ENCODE assay signal across 11 cellular contexts in genomic region chr1:222620566-222620965, GRCh38. TPM values are rescaled to one million over a fixed set of nuclear protein-coding genes. Genes with fewer than 3 reads are reported as not detected.
DNase-seq lines count a peak whose midpoint lies in the region; ATAC-seq and TF ChIP-seq lines count a peak whose summit lies in the region.
"Had no signal": no experiment of that assay in that cellular context is flagged by ENCODE, and none has a peak within 500 bp of the region (broad histone marks: within the 10 kb centered on the region; RNA-seq: fewer than 3 reads in every experiment).

No MANE protein-coding gene starts in this region.

- POLR2A ChIA-PET in CD4-positive, alpha-beta T cell (lab: Charles Lee), result interaction anchor here (0.8 to 3.1 kb wide), 2 partner anchors 24 to 93 kb away, joined by 3 to 19 read pairs; no protein-coding TSS in a partner anchor

- CTCF ChIA-PET in CD4-positive, alpha-beta T cell (lab: Charles Lee), result interaction anchor here (2.9 kb wide), 1 partner anchor 14 kb away, joined by 10 read pairs; no protein-coding TSS in a partner anchor

- H3K27me3 Mint-ChIP-seq in CD4-positive, alpha-beta T cell, result peaks cover 7% of the 10 kb centered on the region

- H3K36me3 Mint-ChIP-seq in CD4-positive, alpha-beta T cell (ENCODE audit: low read depth), result peaks cover 74% of the 10 kb centered on the region

- H3K4me1 Mint-ChIP-seq in CD4-positive, alpha-beta T cell (ENCODE audit: low read depth), result peaks cover 48% of the 10 kb centered on the region

- H3K4me1 ChIP-seq in spleen, result peaks cover 10 to 33% (median 17%) of the 10 kb centered on the region in 6 donors

- H3K36me3 ChIP-seq in spleen, result peaks cover 0 to 44% (median 33%) of the 10 kb centered on the region in 6 donors
- H3K36me3 ChIP-seq: prostate gland had no signal

- intact Hi-C loops in CD4-positive, alpha-beta T cell (cut with DNase I, micrococcal nuclease), result loop anchor here in 1 of 2 experiments (10.0 kb wide), 1 partner anchor 524 kb away; the partner anchor contains the start of gene TLR5
- intact Hi-C loops in spleen (cut with DNase I; ENCODE audit: low total_unique reads), result no loop called here

- TF ChIP-seq CTCF in CD4-positive, alpha-beta T cell (IDR thresholded peaks at IDR 0.05), result no peak
- no peak for TF ChIP-seq CTCF in spleen (IDR thresholded peaks at IDR 0.05 in 8 of 11, conservative IDR thresholded peaks at IDR 0.05 in 3 of 11)

- no peaks in the 10 kb centered on the region for H3K9me3 Mint-ChIP-seq in CD4-positive, alpha-beta T cell

- no peak overlapping the region for H3K4me3 ChIP-seq in spleen
- H3K4me3 ChIP-seq: prostate gland had no signal

- no peaks in the 10 kb centered on the region for H3K27me3 ChIP-seq in CD4-positive, alpha-beta T cell (ENCODE audit: control insufficient read depth, insufficient read depth, low read length)
- H3K27me3 ChIP-seq in spleen (replicated peaks in 1 of 7), result no peaks in the 10 kb centered on the region

- 68 to 74% (median 72%) methylated on average over 2 of the region's 2 CpGs for WGBS in spleen, 5 donors

- peak overlapping the region; percentile 92 for H3K4me3 Mint-ChIP-seq in CD4-positive, alpha-beta T cell

- no peak for TF ChIP-seq POLR2A in spleen (IDR thresholded peaks at IDR 0.05)

- DNase-seq in CD4-positive, alpha-beta T cell, result no peak
- no peak for DNase-seq in activated CD4-positive, alpha-beta T cell treated with anti-CD3 and anti-CD28 coated beads for 1 hour
- no peak for DNase-seq in activated effector memory CD4-positive, alpha-beta T cell treated with Interleukin-2 at 50 U/mL for 16 hours
- no peak for DNase-seq in spleen
- DNase-seq: foreskin melanocyte, NCI-H2171 treated with DMSO at 0.1 percent for 48 hours had no signal

- H3K27ac Mint-ChIP-seq in CD4-positive, alpha-beta T cell, result no peak overlapping the region

- H3K9me3 ChIP-seq in CD4-positive, alpha-beta T cell (ENCODE audit: control insufficient read depth, low read length), result no peaks in the 10 kb centered on the region
- H3K9me3 ChIP-seq in spleen, result no peaks in the 10 kb centered on the region
- H3K9me3 ChIP-seq: prostate gland had no signal

- no peak for ATAC-seq in CD4-positive, alpha-beta T cell (ENCODE audit: poor library complexity)
- ATAC-seq in GM19395 (IDR thresholded peaks at IDR 0.05; ENCODE audit: unreplicated experiment), result peak; percentile 54
- peak; percentile 40 for ATAC-seq in HG02840 (IDR thresholded peaks at IDR 0.05; ENCODE audit: low FRiP score, unreplicated experiment)
- peak; percentile 22 for ATAC-seq in HG03565 (IDR thresholded peaks at IDR 0.05; ENCODE audit: unreplicated experiment)
- no peak for ATAC-seq in GM19035 (IDR thresholded peaks at IDR 0.05; ENCODE audit: unreplicated experiment)

- no peak overlapping the region for H3K27ac ChIP-seq in CD4-positive, alpha-beta T cell (ENCODE audit: low read depth, low read length)
- no peak overlapping the region for H3K27ac ChIP-seq in spleen
- H3K27ac ChIP-seq: prostate gland had no signal

RNA-seq across cellular contexts. Expression of gene MIA3, which starts 2.7 kb away (rescaled TPM):
- total RNA-seq in CD4-positive, alpha-beta T cell, result 100 to 1,000 TPM; 123 to 135 TPM
- total RNA-seq in spleen, result 10 to 100 TPM; 41.6 to 68.8 (median 56.5) TPM
- polyA plus RNA-seq in spleen, result 10 to 100 TPM; 25.4 to 31.8 (median 26.0) TPM

RNA-seq across cellular contexts. Expression of gene TAF1A, which starts 30.8 kb away (rescaled TPM):
- total RNA-seq in CD4-positive, alpha-beta T cell, result 1 to 10 TPM; 3.3 to 4.1 TPM
- total RNA-seq in spleen, result 10 to 100 TPM in 6 of 7 donors, 1 to 10 TPM in 1; 7.9 to 14.9 (median 11.8) TPM
- polyA plus RNA-seq in spleen, result 1 to 10 TPM; 4.0 to 5.2 (median 4.9) TPM

Comparison
In these comparisons a context has a peak if more than half of its experiments do, and no peak if none do; other contexts are left out.
1. ATAC-seq: peak in GM19395 (single experiment), HG02840 (single experiment) and HG03565 (single experiment); none in CD4-positive, alpha-beta T cell (single experiment) and GM19035 (single experiment).